In the genomic region with DNA sequence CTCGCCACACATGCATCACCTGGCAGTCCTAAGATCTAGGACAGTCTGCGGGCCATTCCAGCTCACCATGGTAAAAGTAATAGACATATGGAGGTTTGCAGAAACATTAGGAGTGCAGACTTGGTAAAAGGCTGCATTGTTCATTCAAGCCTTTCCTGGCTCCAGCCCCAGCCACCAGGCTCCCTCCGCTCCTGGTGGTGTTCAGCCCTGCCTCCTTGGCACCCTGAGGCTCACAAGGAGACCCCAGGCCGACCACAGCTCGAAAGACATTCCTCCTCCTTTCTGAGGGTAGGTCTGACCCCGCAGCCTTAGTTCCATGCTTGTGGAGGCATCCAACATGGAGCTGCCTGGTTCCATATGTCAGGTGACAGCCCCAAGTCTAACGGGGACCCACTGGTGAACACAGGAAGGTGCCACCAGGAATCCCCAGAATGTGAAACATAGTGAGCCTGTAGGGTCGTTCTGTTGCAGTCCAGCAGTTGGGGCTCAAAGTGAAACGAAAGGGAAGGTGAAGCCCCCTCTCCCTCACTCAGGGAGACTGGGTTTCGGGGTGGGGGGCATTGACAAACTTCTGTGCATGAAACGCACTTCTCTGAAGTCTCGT, we compare ENCODE assay signal across 8 cellular contexts. TPM values are rescaled to one million over a fixed set of nuclear protein-coding genes. Genes with fewer than 3 reads are reported as not detected.
A peak's percentile ranks its signal among the peaks of the same experiment; 100 is the strongest.
DNase-seq lines count a peak whose midpoint lies in the region; ATAC-seq and TF ChIP-seq lines count a peak whose summit lies in the region.

No MANE protein-coding gene starts in this region.

- peaks cover 39 to 88% (median 84%) of the 10 kb centered on the region in 4 donors for H3K4me1 Mint-ChIP-seq in naive thymus-derived CD8-positive, alpha-beta T cell

- peak overlapping the region; percentile 96 to 100 (median 98) for H3K27ac Mint-ChIP-seq in naive thymus-derived CD8-positive, alpha-beta T cell

- H3K27me3 ChIP-seq in MG63: no peaks in the 10 kb centered on the region

- H3K27ac ChIP-seq in coronary artery: peak overlapping the region; percentile 81 to 98

- peak overlapping the region; percentile 93 to 100 (median 100) for H3K4me3 Mint-ChIP-seq in naive thymus-derived CD8-positive, alpha-beta T cell

- peak; percentile 9 to 17 for ATAC-seq in naive thymus-derived CD8-positive, alpha-beta T cell
- ATAC-seq in esophagus mucosa: no peak
- no peak for ATAC-seq in omental fat pad (ENCODE audit: low FRiP score)

- DNase-seq in AG08396 (ENCODE audit: low spot score) (peak; percentile 22), MG63 (no peak), coronary artery (ENCODE audit: low spot score) (no peak), putamen (ENCODE audit: low spot score) (no peak), omental fat pad (ENCODE audit: low spot score) (no peak), foreskin melanocyte (no peak)
- no peak for DNase-seq in naive thymus-derived CD8-positive, alpha-beta T cell

- no peaks in the 10 kb centered on the region for H3K27me3 Mint-ChIP-seq in naive thymus-derived CD8-positive, alpha-beta T cell

- POLR2A ChIA-PET in naive thymus-derived CD8-positive, alpha-beta T cell (lab: Charles Lee): interaction anchor here (0.6 to 1.6 kb wide), 9 partner anchors 16 to 341 kb away, joined by 3 to 6 read pairs (median 4); a partner anchor contains a TSS

- no peak for TF ChIP-seq CTCF in coronary artery (IDR thresholded peaks at IDR 0.05)
- TF ChIP-seq CTCF in omental fat pad (IDR thresholded peaks at IDR 0.05): no peak

- H3K36me3 ChIP-seq in MG63: peaks cover 2% of the 10 kb centered on the region; the same call in 1 of the 2 replicates

- H3K4me3 ChIP-seq in MG63: peak overlapping the region; percentile 55
- H3K4me3 ChIP-seq in coronary artery: peak overlapping the region; percentile 93

- no peaks in the 10 kb centered on the region for H3K9me3 ChIP-seq in MG63

- no peaks in the 10 kb centered on the region for H3K9me3 Mint-ChIP-seq in naive thymus-derived CD8-positive, alpha-beta T cell

- peaks cover 0 to 8% (median 6%) of the 10 kb centered on the region in 3 donors for H3K36me3 Mint-ChIP-seq in naive thymus-derived CD8-positive, alpha-beta T cell

RNA-seq across cellular contexts. Expression of a gene that starts 5.0 kb away (rescaled TPM):
- 63.5 and 69.0 TPM in 2 replicates for total RNA-seq in MG63 (2014; rRNA removed; shearing (Covaris generic); ENCODE audit: low replicate concordance)
- total RNA-seq in naive thymus-derived CD8-positive, alpha-beta T cell: 100 to 1,000 TPM; 209 to 221 TPM
- 100 to 1,000 TPM in 1 of 3 donors, 10 to 100 TPM in 2; 81.0 to 174 (median 91.1) TPM for polyA plus RNA-seq in naive thymus-derived CD8-positive, alpha-beta T cell
- total RNA-seq in esophagus mucosa: 38.5 TPM
- 100 to 1,000 TPM in 2 of 4 donors, 10 to 100 TPM in 2; 75.5 to 223 (median 118) TPM for total RNA-seq in omental fat pad

Comparison
In these comparisons a context has a peak if more than half of its experiments do, and no peak if none do; other contexts are left out.
1. ATAC-seq: peak in naive thymus-derived CD8-positive, alpha-beta T cell (2 of 2); none in esophagus mucosa (single experiment) and omental fat pad (single experiment).